ENCODE assay signal across 12 cellular contexts in the genomic region with DNA sequence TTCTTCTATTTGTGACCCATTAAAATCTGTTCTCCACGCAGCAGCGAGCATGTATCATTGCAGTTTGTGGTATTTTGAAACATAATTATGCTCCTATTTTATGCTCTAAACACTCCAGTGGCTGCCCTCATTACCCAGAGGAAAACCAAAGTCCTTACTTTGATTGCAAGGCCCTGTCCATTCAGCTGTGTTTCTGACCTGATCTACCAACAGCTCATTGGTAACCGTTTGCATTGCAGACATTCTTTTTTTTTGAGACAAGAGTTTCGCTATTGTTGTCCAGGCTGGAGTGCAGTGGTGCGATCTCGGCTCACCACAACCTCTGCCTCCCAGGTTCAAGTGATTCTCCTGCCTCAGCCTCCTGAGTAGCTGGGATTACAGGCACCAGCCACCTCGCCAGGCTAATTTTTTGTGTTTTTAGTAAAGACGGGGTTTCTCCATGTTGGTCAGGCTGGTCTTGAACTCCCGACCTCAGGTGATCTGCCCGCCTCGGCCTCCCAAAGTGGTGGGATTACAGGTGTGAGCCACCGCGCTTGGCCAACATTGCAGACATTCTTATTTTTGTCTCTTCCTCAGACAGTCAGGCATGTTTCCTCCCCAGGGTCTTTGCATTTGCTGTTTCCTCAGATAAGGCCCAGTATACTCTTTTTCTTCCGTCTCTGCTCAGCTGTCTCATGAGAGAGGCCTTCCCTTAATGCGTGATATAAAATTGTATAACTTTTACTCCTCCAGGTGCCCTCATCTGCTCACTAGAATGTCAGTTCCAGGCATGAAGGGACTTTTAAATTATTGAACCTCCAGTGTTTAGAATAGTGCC. TPM values are rescaled to one million over a fixed set of nuclear protein-coding genes. Genes with fewer than 3 reads are reported as not detected.
DNase-seq lines count a peak whose midpoint lies in the region; ATAC-seq, FAIRE-seq and TF ChIP-seq lines count a peak whose summit lies in the region.
"Had no signal": no experiment of that assay in that cellular context is flagged by ENCODE, and none has a peak within 500 bp of the region (broad histone marks: within the 10 kb centered on the region; RNA-seq: fewer than 3 reads in every experiment).

No MANE protein-coding gene starts in this region.

- CTCF ChIA-PET in RWPE1 (lab: Yijun Ruan, JAX) = no interaction called here
- CTCF ChIA-PET in endothelial cell of umbilical vein (lab: Charles Lee) = no interaction called here

- BruUV-seq in endothelial cell of umbilical vein (replicated peaks; lab: Mats Ljungman, UMichigan) = no TSS peak

- intact Hi-C loops in endothelial cell of umbilical vein (cut with micrococcal nuclease) (no loop called here), gastrocnemius medialis (cut with DNase I; ENCODE audit: low total_unique reads) (no loop called here), esophagus squamous epithelium (cut with DNase I) (no loop called here)

- WGBS in esophagus squamous epithelium, 2 donors = 78 to 81% methylated on average over 12 to 14 of the region's 15 CpGs

- POLR2A ChIA-PET in RWPE1 (lab: Yijun Ruan, JAX; ENCODE audit: low non-redundant PET) = no interaction called here
- POLR2A ChIA-PET in endothelial cell of umbilical vein (lab: Charles Lee) = no interaction called here

- TF ChIP-seq POLR2A in GM12891 (IDR thresholded peaks at IDR 0.05; ENCODE audit: low read depth, low read length) (no peak), endothelial cell of umbilical vein (IDR thresholded peaks at IDR 0.05; ENCODE audit: low read depth, low read length) (no peak), gastrocnemius medialis (IDR thresholded peaks at IDR 0.05) (no peak), esophagus squamous epithelium (IDR thresholded peaks at IDR 0.05) (no peak)

- H2AFZ ChIP-seq in endothelial cell of umbilical vein (ENCODE audit: low read depth, low read length) = no peak overlapping the region
- H2AFZ ChIP-seq: GM23248 had no signal

- FAIRE-seq in GM12891 (lab: Jason Lieb, UNC) (no peak), endothelial cell of umbilical vein (lab: Jason Lieb, UNC) (no peak)
- FAIRE-seq: GM19239, islet of Langerhans had no signal

- in situ Hi-C loops in gastrocnemius medialis (cut with MboI; ENCODE audit: low sequenced_read_pairs in 4 of 4) = no loop called here

- dilution Hi-C loops in endothelial cell of umbilical vein (cut with MboI; ENCODE audit: extremely low pct_ligation_motif_present, low sequenced_read_pairs) = no loop called here

- H3K9me3 ChIP-seq in endothelial cell of umbilical vein (replicated peaks; ENCODE audit: control insufficient read depth, insufficient read depth, low read length) = no peaks in the 10 kb centered on the region
- no peaks in the 10 kb centered on the region for H3K9me3 ChIP-seq in gastrocnemius medialis
- H3K9me3 ChIP-seq in esophagus squamous epithelium = no peaks in the 10 kb centered on the region
- H3K9me3 ChIP-seq: suprapubic skin had no signal

- no peak for TF ChIP-seq CTCF in RWPE1 (conservative IDR thresholded peaks at IDR 0.05; ENCODE audit: low read depth)
- no peak for TF ChIP-seq CTCF in endothelial cell of umbilical vein (IDR thresholded peaks at IDR 0.05; ENCODE audit: extremely low read depth in 1 of 2, insufficient read depth in 1 of 2, low read depth in 1 of 2, low read length in 2 of 2)
- no peak for TF ChIP-seq CTCF in gastrocnemius medialis (IDR thresholded peaks at IDR 0.05 in 4 of 5, conservative IDR thresholded peaks at IDR 0.05 in 1 of 5)
- no peak for TF ChIP-seq CTCF in esophagus squamous epithelium (IDR thresholded peaks at IDR 0.05)

- H3K27ac ChIP-seq in RWPE1 (peak overlapping the region; percentile 39), endothelial cell of umbilical vein (ENCODE audit: insufficient read depth, low read depth, low read length) (no peak overlapping the region), gastrocnemius medialis (peak overlapping the region; percentile 89 to 99 (median 93)), esophagus squamous epithelium (peak overlapping the region in 1 of 4 donors; percentile 36)
- H3K27ac ChIP-seq: GM23248 had no signal

- no peak overlapping the region for H3K4me2 ChIP-seq in endothelial cell of umbilical vein (ENCODE audit: insufficient read depth, low read length)

- H3K36me3 ChIP-seq in endothelial cell of umbilical vein (ENCODE audit: control insufficient read depth in 2 of 2, extremely low read depth in 1 of 2, insufficient read depth in 2 of 2, low read length in 2 of 2) = peaks cover 1 to 2% of the 10 kb centered on the region in 2 experiments
- peaks cover 0 to 18% of the 10 kb centered on the region in 2 donors for H3K36me3 ChIP-seq in gastrocnemius medialis
- peaks cover 0 to 53% (median 0%) of the 10 kb centered on the region in 3 donors for H3K36me3 ChIP-seq in esophagus squamous epithelium

- H3K27me3 ChIP-seq in endothelial cell of umbilical vein (ENCODE audit: control insufficient read depth in 2 of 2, insufficient read depth in 2 of 2, low read length in 2 of 2) (no peaks in the 10 kb centered on the region), gastrocnemius medialis (no peaks in the 10 kb centered on the region), esophagus squamous epithelium (no peaks in the 10 kb centered on the region)
- H3K27me3 ChIP-seq: suprapubic skin had no signal

- no peak for DNase-seq in GM12891 (ENCODE audit: insufficient read length, low spot score)
- DNase-seq in RWPE1 (ENCODE audit: low spot score) = no peak
- DNase-seq in endothelial cell of umbilical vein (ENCODE audit: low read depth, low spot score) = peak; percentile 30
- peak in 1 of 2 donors; percentile 10 for DNase-seq in gastrocnemius medialis
- DNase-seq in OCI-M2 (lab: John Stamatoyannopoulos, UW; ENCODE audit: unreplicated experiment) = no peak
- DNase-seq in esophagus squamous epithelium (lab: John Stamatoyannopoulos, UW) = no peak
- DNase-seq: NCI-H345 had no signal

- no peak overlapping the region for H3K9ac ChIP-seq in endothelial cell of umbilical vein (replicated peaks; ENCODE audit: extremely low read depth, insufficient read depth, low read length)
- H3K9ac ChIP-seq: GM23248 had no signal

- no peak for ATAC-seq in gastrocnemius medialis
- ATAC-seq in GM18511 (IDR thresholded peaks at IDR 0.05; ENCODE audit: unreplicated experiment) = no peak

- H3K4me3 ChIP-seq in endothelial cell of umbilical vein (replicated peaks in 1 of 3; ENCODE audit: insufficient read depth in 1 of 3, low read depth in 1 of 3, low read length in 3 of 3) (no peak overlapping the region), gastrocnemius medialis (no peak overlapping the region), esophagus squamous epithelium (no peak overlapping the region)
- H3K4me3 ChIP-seq: GM23248, suprapubic skin had no signal

- peaks cover 76% of the 10 kb centered on the region for H3K79me2 ChIP-seq in endothelial cell of umbilical vein (ENCODE audit: control insufficient read depth, insufficient read depth, low read length)

- H3K4me1 ChIP-seq in endothelial cell of umbilical vein (ENCODE audit: control insufficient read depth, extremely low read depth, insufficient read depth, low read length) (no peaks in the 10 kb centered on the region), gastrocnemius medialis (peaks cover 88% of the 10 kb centered on the region in 2 donors), esophagus squamous epithelium (peaks cover 7 to 66% (median 36%) of the 10 kb centered on the region in 3 donors)

- H3K9me1 ChIP-seq in endothelial cell of umbilical vein (replicated peaks; ENCODE audit: control insufficient read depth, extremely low read depth, insufficient read depth, low read length) = no peaks in the 10 kb centered on the region

- H4K20me1 ChIP-seq in endothelial cell of umbilical vein (replicated peaks; ENCODE audit: control insufficient read depth, extremely low read depth, insufficient read depth, low read length) = peaks cover 11% of the 10 kb centered on the region

TF ChIP-seq in GM12891, 5 proteins besides CTCF, POLR2A, EP300 and RAD21:
- TF ChIP-seq POU2F2 (IDR thresholded peaks at IDR 0.05; ENCODE audit: low read depth, low read length) (no peak), POLR2AphosphoS5 (IDR thresholded peaks at IDR 0.05; ENCODE audit: low read depth, low read length) (0 out of 2 replicates have a peak, but pooled peaks have one; percentile 34)

TF ChIP-seq in endothelial cell of umbilical vein, 7 proteins besides CTCF, POLR2A, EP300 and RAD21 (continues in another document):
- TF ChIP-seq FOS (IDR thresholded peaks at IDR 0.05; ENCODE audit: borderline replicate concordance, insufficient read depth, low read length) (no peak), POLR2AphosphoS5 (IDR thresholded peaks at IDR 0.05; ENCODE audit: insufficient read depth, low read depth, low read length) (no peak), GATA2 (IDR thresholded peaks at IDR 0.05; ENCODE audit: insufficient read depth, insufficient read length, low read depth, low read length) (no peak), MYC (IDR thresholded peaks at IDR 0.05; ENCODE audit: low read depth, low read length) (no peak), EZH2 (IDR thresholded peaks at IDR 0.05; ENCODE audit: borderline replicate concordance, low read depth, low read length, severe bottlenecking) (no peak)

RNA-seq across cellular contexts. Expression of a gene that starts 32.5 kb away (rescaled TPM):
- polyA plus RNA-seq in GM12891 (2012; ENCODE audit: low read depth, missing spikeins) = 53.4 TPM
- total RNA-seq in endothelial cell of umbilical vein = 130 and 144 TPM in 2 replicates
- 32.4 and 38.0 TPM in 2 replicates for polyA plus RNA-seq in endothelial cell of umbilical vein
- 51.6 and 54.0 TPM in 2 replicates for polyA plus RNA-seq in endothelial cell of umbilical vein (2011; cell fraction: cytosol; rRNA removed)
- 61.5 and 77.7 TPM in 2 replicates for polyA plus RNA-seq in endothelial cell of umbilical vein (2011; cell fraction: nucleus; rRNA removed)
- 56.8 and 76.2 TPM in 2 replicates for polyA plus RNA-seq in endothelial cell of umbilical vein (2012)
- 78.6 and 81.4 TPM in 2 replicates for polyA minus RNA-seq in endothelial cell of umbilical vein
- 57.8 TPM for polyA minus RNA-seq in endothelial cell of umbilical vein (2011; cell fraction: cytosol; rRNA and poly(A)+ RNA removed)
- polyA minus RNA-seq in endothelial cell of umbilical vein (2011; cell fraction: nucleus; rRNA and poly(A)+ RNA removed) = 49.0 and 74.2 TPM in 2 replicates
- total RNA-seq in gastrocnemius medialis = 100 to 1,000 TPM in 3 of 4 donors, 10 to 100 TPM in 1; 88.2 to 174 (median 146) TPM
- 10 to 100 TPM; 56.5 to 83.5 (median 73.6) TPM for total RNA-seq in esophagus squamous epithelium

RNA-seq across cellular contexts. Expression of a gene that starts 49.4 kb away (rescaled TPM):
- 11.7 TPM for polyA plus RNA-seq in GM12891 (2012; ENCODE audit: low read depth, missing spikeins)
- 5.1 and 7.2 TPM in 2 replicates for total RNA-seq in endothelial cell of umbilical vein
- 1.6 and 1.8 TPM in 2 replicates for polyA plus RNA-seq in endothelial cell of umbilical vein
- polyA plus RNA-seq in endothelial cell of umbilical vein (2011; cell fraction: cytosol; rRNA removed) = 0.72 and 0.76 TPM in 2 replicates
- polyA plus RNA-seq in endothelial cell of umbilical vein (2011; cell fraction: nucleus; rRNA removed) = 26.0 and 27.2 TPM in 2 replicates
- polyA plus RNA-seq in endothelial cell of umbilical vein (2012) = 3.2 and 4.3 TPM in 2 replicates
- 0.68 and 1.5 TPM in 2 replicates for polyA minus RNA-seq in endothelial cell of umbilical vein
- 0.61 TPM for polyA minus RNA-seq in endothelial cell of umbilical vein (2011; cell fraction: cytosol; rRNA and poly(A)+ RNA removed)
- 3.9 and 5.1 TPM in 2 replicates for polyA minus RNA-seq in endothelial cell of umbilical vein (2011; cell fraction: nucleus; rRNA and poly(A)+ RNA removed)
- total RNA-seq in gastrocnemius medialis = 1 to 10 TPM in 1 of 4 donors, under 1 TPM in 3; 0.10 to 1.4 (median 0.46) TPM
- total RNA-seq in esophagus squamous epithelium = 1 to 10 TPM; 2.8 to 9.7 (median 3.7) TPM
